Comparison of ENCODE assay signal across 8 cellular contexts in genomic region chr2:235493775-235494715, GRCh38. TPM values are rescaled to one million over a fixed set of nuclear protein-coding genes. Genes with fewer than 3 reads are reported as not detected.
DNase-seq lines count a peak whose midpoint lies in the region; ATAC-seq lines count a peak whose summit lies in the region.

TSS of gene AGAP1 (plus strand) at chr2:235494043.

- DNase-seq in DMS53 treated with DMSO at 0.1 percent for 48 hours (lab: John Stamatoyannopoulos, UW; ENCODE audit: unreplicated experiment) (peak; percentile 67), NCI-H524 (lab: John Stamatoyannopoulos, UW) (peak; percentile 65 to 79), amniotic epithelial cell (ENCODE audit: low read depth) (peak; percentile 76), Right ventricle myocardium superior (peak; percentile 94), occipital lobe (lab: John Stamatoyannopoulos, UW) (peak; percentile 87)

- intact Hi-C loops in Right ventricle myocardium superior (cut with DNase I) = no loop called here

- ATAC-seq in HG02678 (IDR thresholded peaks at IDR 0.05; ENCODE audit: unreplicated experiment) (peak; percentile 52), Right ventricle myocardium superior (ENCODE audit: poor library complexity) (peak; percentile 91), GM21825 (IDR thresholded peaks at IDR 0.05; ENCODE audit: unreplicated experiment) (no peak), HG03039 (IDR thresholded peaks at IDR 0.05; ENCODE audit: unreplicated experiment) (no peak)

RNA-seq across cellular contexts. Expression of gene AGAP1, which starts in this region (rescaled TPM):
- 25.4 TPM for total RNA-seq in Right ventricle myocardium superior
- total RNA-seq in occipital lobe = 27.5 TPM

Comparison
In these comparisons a context has a peak if more than half of its experiments do, and no peak if none do; other contexts are left out.
1. ATAC-seq: peak in HG02678 (single experiment) and Right ventricle myocardium superior (single experiment); none in GM21825 (single experiment) and HG03039 (single experiment).
2. Peak in every context shown above with its lines, with median percentiles within 50 percentile points of each other: DNase-seq.